Comparison of ENCODE assay signal across 23 cellular contexts in the genomic region with DNA sequence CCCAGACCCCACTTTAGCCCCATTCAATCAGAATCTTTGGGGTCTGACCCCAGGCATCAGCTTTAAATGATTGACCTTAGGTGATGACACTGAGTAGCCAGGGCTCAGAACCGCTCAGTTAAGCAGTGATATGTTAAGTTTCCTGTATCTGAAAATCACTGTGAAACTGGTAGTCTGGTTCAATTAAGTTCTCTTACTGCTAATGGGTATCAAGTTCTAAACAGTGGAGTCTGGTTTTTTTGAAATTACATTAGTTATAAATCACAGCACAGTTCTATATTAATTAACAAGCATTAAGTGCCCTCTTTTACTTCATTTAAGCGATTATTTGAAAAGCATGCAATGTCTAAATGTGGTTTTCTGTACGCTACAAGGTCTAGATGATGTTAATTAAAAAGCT.
DNase-seq lines count a peak whose midpoint lies in the region; ATAC-seq, FAIRE-seq and TF ChIP-seq lines count a peak whose summit lies in the region.
"Had no signal": no experiment of that assay in that cellular context is flagged by ENCODE, and none has a peak within 500 bp of the region (broad histone marks: within the 10 kb centered on the region; RNA-seq: fewer than 3 reads in every experiment).

No MANE protein-coding gene starts in this region.

- no peak for DNase-seq in activated CD4-positive, alpha-beta T cell treated with anti-CD3 and anti-CD28 coated beads for 36 hours
- no peak for DNase-seq in activated CD4-positive, alpha-beta T cell treated with anti-CD3 and anti-CD28 coated beads, Interleukin-2, amount 10 ng/mL, durations not matched to agents 24 days and 14 days
- DNase-seq in GM12891 (ENCODE audit: insufficient read length, low spot score), result no peak
- no peak for DNase-seq in natural killer cell
- DNase-seq in KBM-7, result no peak
- DNase-seq in glomerular visceral epithelial cell (ENCODE audit: extremely low spot score), result no peak
- DNase-seq: activated naive CD4-positive, alpha-beta T cell treated with Interleukin-2 at 50 U/mL for 16 hours; activated T-cell treated with anti-CD3 and anti-CD28 coated beads, Interleukin-2, amount 50 U/mL, for 4 hours; central memory CD4-positive, alpha-beta T cell; endodermal cell; foreskin melanocyte; HCEC 1CT; NCI-H1105; NCI-H1930; nucleus accumbens; Peyer's patch; stomach; thyroid gland had no signal

- ATAC-seq in activated CD4-positive, alpha-beta T cell treated with anti-CD3 and anti-CD28 coated beads for 36 hours, result no peak
- ATAC-seq in natural killer cell, result no peak
- ATAC-seq in HG03139 (IDR thresholded peaks at IDR 0.05; ENCODE audit: unreplicated experiment), result no peak
- ATAC-seq: esophagus mucosa had no signal

- peak; percentile 31 for FAIRE-seq in GM12891 (lab: Jason Lieb, UNC)
- FAIRE-seq: astrocyte, G401.6 had no signal

- H3K4me1 Mint-ChIP-seq in activated CD4-positive, alpha-beta T cell treated with anti-CD3 and anti-CD28 coated beads for 36 hours, result peaks cover 74% of the 10 kb centered on the region
- H3K4me1 Mint-ChIP-seq in activated CD4-positive, alpha-beta T cell treated with anti-CD3 and anti-CD28 coated beads, Interleukin-2, amount 10 ng/mL, durations not matched to agents 24 days and 14 days, result peaks cover 55% of the 10 kb centered on the region
- H3K4me1 Mint-ChIP-seq in activated naive CD8-positive, alpha-beta T cell (ENCODE audit: low read depth), result peaks cover 82% of the 10 kb centered on the region
- peaks cover 55 to 66% of the 10 kb centered on the region in 2 donors for H3K4me1 Mint-ChIP-seq in natural killer cell

- no peak for TF ChIP-seq POLR2A in GM12891 (IDR thresholded peaks at IDR 0.05; ENCODE audit: low read depth, low read length)

- peak overlapping the region; percentile 56 for H3K27ac Mint-ChIP-seq in activated CD4-positive, alpha-beta T cell treated with anti-CD3 and anti-CD28 coated beads for 36 hours
- no peak overlapping the region for H3K27ac Mint-ChIP-seq in activated CD4-positive, alpha-beta T cell treated with anti-CD3 and anti-CD28 coated beads, Interleukin-2, amount 10 ng/mL, durations not matched to agents 24 days and 14 days
- H3K27ac Mint-ChIP-seq in activated naive CD8-positive, alpha-beta T cell, result peak overlapping the region; percentile 64
- peak overlapping the region; percentile 23 to 65 for H3K27ac Mint-ChIP-seq in natural killer cell
- H3K27ac Mint-ChIP-seq: endodermal cell had no signal

- H3K36me3 Mint-ChIP-seq in activated CD4-positive, alpha-beta T cell treated with anti-CD3 and anti-CD28 coated beads for 36 hours (ENCODE audit: low read depth), result peaks cover 33% of the 10 kb centered on the region
- peaks cover 32% of the 10 kb centered on the region for H3K36me3 Mint-ChIP-seq in activated CD4-positive, alpha-beta T cell treated with anti-CD3 and anti-CD28 coated beads, Interleukin-2, amount 10 ng/mL, durations not matched to agents 24 days and 14 days (ENCODE audit: low read depth)
- H3K36me3 Mint-ChIP-seq in activated naive CD8-positive, alpha-beta T cell, result peaks cover 16% of the 10 kb centered on the region
- no peaks in the 10 kb centered on the region for H3K36me3 Mint-ChIP-seq in natural killer cell

- POLR2A ChIA-PET in activated CD4-positive, alpha-beta T cell treated with anti-CD3 and anti-CD28 coated beads for 36 hours (lab: Charles Lee), result no interaction called here

- TF ChIP-seq CTCF in natural killer cell (IDR thresholded peaks at IDR 0.05), result no peak

- H3K9me3 Mint-ChIP-seq in activated CD4-positive, alpha-beta T cell treated with anti-CD3 and anti-CD28 coated beads for 36 hours (ENCODE audit: low read depth), result no peaks in the 10 kb centered on the region
- H3K9me3 Mint-ChIP-seq in activated CD4-positive, alpha-beta T cell treated with anti-CD3 and anti-CD28 coated beads, Interleukin-2, amount 10 ng/mL, durations not matched to agents 24 days and 14 days, result no peaks in the 10 kb centered on the region
- H3K9me3 Mint-ChIP-seq in activated naive CD8-positive, alpha-beta T cell (ENCODE audit: low read depth), result no peaks in the 10 kb centered on the region
- no peaks in the 10 kb centered on the region for H3K9me3 Mint-ChIP-seq in natural killer cell
- H3K9me3 Mint-ChIP-seq: activated T-cell treated with anti-CD3 and anti-CD28 coated beads, Interleukin-2, amount 50 U/mL, for 4 hours; endodermal cell had no signal

- no peaks in the 10 kb centered on the region for H3K27me3 Mint-ChIP-seq in activated CD4-positive, alpha-beta T cell treated with anti-CD3 and anti-CD28 coated beads for 36 hours
- H3K27me3 Mint-ChIP-seq in activated CD4-positive, alpha-beta T cell treated with anti-CD3 and anti-CD28 coated beads, Interleukin-2, amount 10 ng/mL, durations not matched to agents 24 days and 14 days, result no peaks in the 10 kb centered on the region
- H3K27me3 Mint-ChIP-seq in activated naive CD8-positive, alpha-beta T cell, result no peaks in the 10 kb centered on the region
- H3K27me3 Mint-ChIP-seq in natural killer cell (ENCODE audit: low read depth in 2 of 2), result no peaks in the 10 kb centered on the region

- in situ Hi-C loops in KBM-7 (cut with MboI; ENCODE audit: low pct_unique_long_range_greater_than_20kb, low sequenced_read_pairs), result no loop called here

- CTCF ChIA-PET in activated CD4-positive, alpha-beta T cell treated with anti-CD3 and anti-CD28 coated beads for 36 hours (lab: Charles Lee), result interaction anchor here (1.6 to 6.2 kb wide), 3 partner anchors 10 to 49 kb away, joined by 3 to 26 read pairs (median 11); a partner anchor contains a TSS

- no peak overlapping the region for H3K4me3 Mint-ChIP-seq in activated CD4-positive, alpha-beta T cell treated with anti-CD3 and anti-CD28 coated beads for 36 hours
- H3K4me3 Mint-ChIP-seq in activated CD4-positive, alpha-beta T cell treated with anti-CD3 and anti-CD28 coated beads, Interleukin-2, amount 10 ng/mL, durations not matched to agents 24 days and 14 days, result no peak overlapping the region
- peak overlapping the region; percentile 46 for H3K4me3 Mint-ChIP-seq in activated naive CD8-positive, alpha-beta T cell
- H3K4me3 Mint-ChIP-seq in natural killer cell, result no peak overlapping the region
- H3K4me3 Mint-ChIP-seq: activated T-cell treated with anti-CD3 and anti-CD28 coated beads, Interleukin-2, amount 50 U/mL, for 4 hours; endodermal cell had no signal

- intact Hi-C loops in activated CD4-positive, alpha-beta T cell treated with anti-CD3 and anti-CD28 coated beads for 36 hours (cut with DNase I, micrococcal nuclease), result no loop called here
- intact Hi-C loops in activated CD4-positive, alpha-beta T cell treated with anti-CD3 and anti-CD28 coated beads, Interleukin-2, amount 10 ng/mL, durations not matched to agents 24 days and 14 days (cut with micrococcal nuclease), result no loop called here
- intact Hi-C loops in natural killer cell (cut with micrococcal nuclease), result no loop called here

TF ChIP-seq in GM12891, 5 proteins besides CTCF, POLR2A, EP300 and RAD21:
- TF ChIP-seq POU2F2 (IDR thresholded peaks at IDR 0.05; ENCODE audit: low read depth, low read length), result no peak
- no peak for TF ChIP-seq PAX5 (IDR thresholded peaks at IDR 0.05; ENCODE audit: insufficient read depth, low read length, severe bottlenecking)
- TF ChIP-seq TAF1 (IDR thresholded peaks at IDR 0.05; ENCODE audit: low read depth, low read length), result no peak
- TF ChIP-seq POLR2AphosphoS5 (IDR thresholded peaks at IDR 0.05; ENCODE audit: low read depth, low read length), result no peak
- TF ChIP-seq SPI1 (IDR thresholded peaks at IDR 0.05; ENCODE audit: low read depth, low read length), result no peak
